In the genomic region with DNA sequence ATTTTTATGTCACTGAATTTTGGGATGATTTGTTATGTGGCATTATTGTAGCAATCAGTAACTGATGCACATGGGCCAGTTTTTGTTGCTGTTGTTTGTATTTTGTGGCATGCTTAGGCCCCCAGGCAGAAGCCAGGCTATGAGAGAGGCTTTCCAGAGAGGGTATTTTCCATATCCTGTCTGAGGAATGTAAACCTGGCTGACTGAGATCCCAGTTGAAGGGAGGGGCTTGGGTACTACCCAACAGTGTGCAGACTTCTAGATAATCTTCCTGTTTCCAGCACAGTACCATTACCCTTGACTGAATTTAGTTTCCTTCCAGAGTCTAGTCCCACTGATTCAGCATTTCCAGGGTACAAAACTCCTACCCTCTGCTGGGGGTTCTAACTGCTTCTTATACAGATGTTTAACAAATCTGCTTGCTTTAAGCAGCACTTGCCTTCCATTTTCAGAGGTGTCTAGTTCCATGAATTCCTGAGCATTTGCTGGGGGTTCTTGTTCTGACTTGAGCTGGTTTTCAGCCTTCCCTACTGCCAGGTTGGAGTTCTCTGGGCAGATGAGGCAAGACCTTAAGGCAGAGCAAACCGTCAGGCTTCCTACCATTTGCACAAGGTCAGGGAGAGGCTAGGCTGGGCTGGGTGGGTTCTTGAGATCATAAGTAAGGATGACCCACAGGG, we compare ENCODE assay signal across 27 cellular contexts.
DNase-seq lines count a peak whose midpoint lies in the region; ATAC-seq and TF ChIP-seq lines count a peak whose summit lies in the region.
"Had no signal": no experiment of that assay in that cellular context is flagged by ENCODE, and none has a peak within 500 bp of the region (broad histone marks: within the 10 kb centered on the region; RNA-seq: fewer than 3 reads in every experiment).

No MANE protein-coding gene starts in this region.

- H3K9me3 Mint-ChIP-seq in activated naive CD4-positive, alpha-beta T cell treated with anti-CD3 and anti-CD28 coated beads for 36 hours, result peaks cover 4% of the 10 kb centered on the region
- peaks cover 4% of the 10 kb centered on the region for H3K9me3 Mint-ChIP-seq in Calu3 (ENCODE audit: low read depth, unreplicated experiment)
- H3K9me3 Mint-ChIP-seq: activated naive CD8-positive, alpha-beta T cell treated with anti-CD3 and anti-CD28 coated beads, Interleukin-2, amount 50 U/mL, for 24 hours; natural killer cell treated with Interleukin-12 subunit alpha and Interleukin-12 subunit beta and Interleukin-15 and Interleukin-18, amount 100 ng/mL, for 72 hours; stimulated activated naive CD8-positive, alpha-beta T cell treated with anti-CD3 and anti-CD28 coated beads, Interleukin-15, Interleukin-2, amounts not matched to agents 100 ng/mL and 50 ng/mL, for 24 hours had no signal

- H4K8ac ChIP-seq in trophoblast cell (ENCODE audit: low read depth, low read length), result no peak overlapping the region

- ATAC-seq in GM21515 (IDR thresholded peaks at IDR 0.05; ENCODE audit: unreplicated experiment), result no peak
- ATAC-seq: activated CD8-positive, alpha-beta T cell treated with anti-CD3 and anti-CD28 coated beads for 36 hours; activated naive CD8-positive, alpha-beta T cell treated with anti-CD3 and anti-CD28 coated beads, Interleukin-2, amount 50 U/mL, for 24 hours; left lobe of liver; natural killer cell treated with Interleukin-12 subunit alpha and Interleukin-12 subunit beta and Interleukin-15 and Interleukin-18, amount 100 ng/mL, for 72 hours; right cardiac atrium had no signal

- H3K79me2 ChIP-seq in trophoblast cell (ENCODE audit: control insufficient read depth, insufficient read depth, low read length, poor library complexity), result no peaks in the 10 kb centered on the region
- H3K79me2 ChIP-seq: parathyroid adenoma had no signal

- H3K4me2 ChIP-seq in trophoblast cell (ENCODE audit: low read length), result no peak overlapping the region

- no peak overlapping the region for H3K9ac ChIP-seq in trophoblast cell (ENCODE audit: low read length)
- H3K9ac ChIP-seq: parathyroid adenoma had no signal

- peaks cover 5% of the 10 kb centered on the region for H3K4me1 Mint-ChIP-seq in activated naive CD4-positive, alpha-beta T cell treated with anti-CD3 and anti-CD28 coated beads for 36 hours (ENCODE audit: low read depth)
- H3K4me1 Mint-ChIP-seq in Calu3 (ENCODE audit: low read depth, unreplicated experiment), result peaks cover 5% of the 10 kb centered on the region

- no peak overlapping the region for H2BK5ac ChIP-seq in trophoblast cell (ENCODE audit: low read depth, low read length, poor library complexity)

- POLR2A ChIA-PET in RWPE1 (lab: Yijun Ruan, JAX; ENCODE audit: low non-redundant PET), result interaction anchor here (0.7 kb wide), 1 partner anchor 467 kb away, joined by 3 read pairs; no protein-coding TSS in a partner anchor

- peak overlapping the region; percentile 58; the same call in 1 of the 2 replicates for H3K27ac ChIP-seq in RWPE1
- H3K27ac ChIP-seq in trophoblast cell (ENCODE audit: low read depth, low read length), result peak overlapping the region; percentile 41
- H3K27ac ChIP-seq: colonic mucosa, parathyroid adenoma, Peyer's patch, thyroid gland had no signal

- no peak overlapping the region for H4K12ac ChIP-seq in trophoblast cell (ENCODE audit: low read depth, low read length)

- no peaks in the 10 kb centered on the region for H3K36me3 ChIP-seq in trophoblast cell (ENCODE audit: control insufficient read depth in 1 of 2, insufficient read depth in 2 of 2, low read length in 2 of 2)
- H3K36me3 ChIP-seq: brain microvascular endothelial cell, colonic mucosa, Peyer's patch, thyroid gland had no signal

- no peak overlapping the region for H2AK5ac ChIP-seq in trophoblast cell (ENCODE audit: low read length)

- H3K4me1 ChIP-seq in trophoblast cell (ENCODE audit: control insufficient read depth in 1 of 2, insufficient read depth in 2 of 2, low read length in 2 of 2), result no peaks in the 10 kb centered on the region
- H3K4me1 ChIP-seq: colonic mucosa, parathyroid adenoma, Peyer's patch, thyroid gland had no signal

- H3K4me3 ChIP-seq in fibroblast of villous mesenchyme (ENCODE audit: low read depth, low read length), result no peak overlapping the region
- no peak overlapping the region for H3K4me3 ChIP-seq in trophoblast cell (ENCODE audit: low read depth, low read length)
- H3K4me3 ChIP-seq: colonic mucosa, Peyer's patch, thyroid gland had no signal

- H2BK12ac ChIP-seq in trophoblast cell (ENCODE audit: low read length), result no peak overlapping the region

- H3K18ac ChIP-seq in trophoblast cell (ENCODE audit: low read length), result no peak overlapping the region

- no TSS peak for BruUV-seq in Calu3 (replicated peaks; lab: Mats Ljungman, UMichigan)

- intact Hi-C loops in activated naive CD4-positive, alpha-beta T cell treated with anti-CD3 and anti-CD28 coated beads for 36 hours (cut with micrococcal nuclease), result no loop called here
- intact Hi-C loops in Calu3 (cut with micrococcal nuclease; ENCODE audit: unreplicated experiment), result no loop called here

- no peak overlapping the region for H3K27ac Mint-ChIP-seq in activated naive CD4-positive, alpha-beta T cell treated with anti-CD3 and anti-CD28 coated beads for 36 hours
- no peak overlapping the region for H3K27ac Mint-ChIP-seq in Calu3 (ENCODE audit: unreplicated experiment)
- H3K27ac Mint-ChIP-seq: activated CD8-positive, alpha-beta T cell treated with anti-CD3 and anti-CD28 coated beads for 36 hours; activated naive CD8-positive, alpha-beta T cell treated with anti-CD3 and anti-CD28 coated beads, Interleukin-2, amount 50 U/mL, for 24 hours; CD4-positive, CD25-positive, alpha-beta regulatory T cell; mesothelial cell of epicardium; stimulated activated naive CD8-positive, alpha-beta T cell treated with anti-CD3 and anti-CD28 coated beads, Interleukin-15, Interleukin-2, amounts not matched to agents 100 ng/mL and 50 ng/mL, for 24 hours had no signal

- no peak overlapping the region for H4K91ac ChIP-seq in trophoblast cell (ENCODE audit: low read depth, low read length)

- no CpG with 5 or more reads among the region's 1 CpG for WGBS in trophoblast cell (ENCODE audit: extremely low coverage, insufficient coverage, insufficient read length)

- no peak overlapping the region for H3K4ac ChIP-seq in trophoblast cell (ENCODE audit: low read depth, low read length)

- no peaks in the 10 kb centered on the region for H3K27me3 ChIP-seq in trophoblast cell (ENCODE audit: insufficient read depth, low read length)
- H3K27me3 ChIP-seq: brain microvascular endothelial cell, colonic mucosa, Peyer's patch, thyroid gland had no signal

- peak; percentile 19 for DNase-seq in EH (ENCODE audit: low read depth)
- DNase-seq in RWPE1 (ENCODE audit: low spot score), result no peak
- DNase-seq in fibroblast of villous mesenchyme (ENCODE audit: low read depth), result peak; percentile 58
- DNase-seq in trophoblast cell, result no peak
- DNase-seq in activated naive CD4-positive, alpha-beta T cell treated with anti-CD3 and anti-CD28 coated beads for 36 hours, result no peak
- DNase-seq in NCI-H2227 treated with DMSO at 0.1 percent for 48 hours (lab: John Stamatoyannopoulos, UW), result no peak
- no peak for DNase-seq in Calu3
- DNase-seq: activated CD4-positive, CD25-positive, alpha-beta regulatory T cell treated with anti-CD3 and anti-CD28 coated beads, Interleukin-2, amount 50 U/mL, for 72 hours; activated CD8-positive, alpha-beta T cell treated with anti-CD3 and anti-CD28 coated beads for 36 hours; activated gamma-delta T cell; activated naive CD8-positive, alpha-beta T cell treated with anti-CD3 and anti-CD28 coated beads, Interleukin-2, amount 50 U/mL, for 24 hours; brain microvascular endothelial cell; CD4-positive, CD25-positive, alpha-beta regulatory T cell; colonic mucosa; GDM1; NCI-H2029 treated with DMSO at 0.1 percent for 48 hours; NCI-H446 treated with DMSO at 0.1 percent for 48 hours; NK-92 treated with Interleukin-12 subunit alpha and Interleukin-12 subunit beta, amount 100 ng/mL, for 24 hours; Peyer's patch; right cardiac atrium; thyroid gland had no signal

- no peak overlapping the region for H3K23ac ChIP-seq in trophoblast cell (ENCODE audit: low read length)

- H3K79me1 ChIP-seq in trophoblast cell (ENCODE audit: low read length), result no peaks in the 10 kb centered on the region

- H3K14ac ChIP-seq in trophoblast cell (ENCODE audit: low read length), result no peak overlapping the region

- H3K27me3 Mint-ChIP-seq in activated naive CD4-positive, alpha-beta T cell treated with anti-CD3 and anti-CD28 coated beads for 36 hours (ENCODE audit: low read depth), result no peaks in the 10 kb centered on the region
- H3K27me3 Mint-ChIP-seq in Calu3 (ENCODE audit: unreplicated experiment), result no peaks in the 10 kb centered on the region
- H3K27me3 Mint-ChIP-seq: activated CD8-positive, alpha-beta T cell treated with anti-CD3 and anti-CD28 coated beads for 36 hours; activated naive CD8-positive, alpha-beta T cell treated with anti-CD3 and anti-CD28 coated beads, Interleukin-2, amount 50 U/mL, for 24 hours; CD4-positive, CD25-positive, alpha-beta regulatory T cell; stimulated activated naive CD8-positive, alpha-beta T cell treated with anti-CD3 and anti-CD28 coated beads, Interleukin-15, Interleukin-2, amounts not matched to agents 100 ng/mL and 50 ng/mL, for 24 hours had no signal

- TF ChIP-seq CTCF in RWPE1 (conservative IDR thresholded peaks at IDR 0.05; ENCODE audit: low read depth) (no peak), fibroblast of villous mesenchyme (IDR thresholded peaks at IDR 0.05; ENCODE audit: insufficient read depth, low read depth, low read length) (no peak), Calu3 (IDR thresholded peaks at IDR 0.05; ENCODE audit: unreplicated experiment) (no peak)

- no peaks in the 10 kb centered on the region for H3K36me3 Mint-ChIP-seq in activated naive CD4-positive, alpha-beta T cell treated with anti-CD3 and anti-CD28 coated beads for 36 hours (ENCODE audit: low read depth)
- no peaks in the 10 kb centered on the region for H3K36me3 Mint-ChIP-seq in Calu3 (ENCODE audit: insufficient read depth, unreplicated experiment)
- H3K36me3 Mint-ChIP-seq: CD4-positive, CD25-positive, alpha-beta regulatory T cell; mesothelial cell of epicardium; natural killer cell treated with Interleukin-12 subunit alpha and Interleukin-12 subunit beta and Interleukin-15 and Interleukin-18, amount 100 ng/mL, for 72 hours had no signal

- H3K9me3 ChIP-seq in trophoblast cell (ENCODE audit: insufficient read depth, low read depth, low read length), result no peaks in the 10 kb centered on the region
- H3K9me3 ChIP-seq: colonic mucosa, Peyer's patch, thyroid gland had no signal

- CTCF ChIA-PET in RWPE1 (lab: Yijun Ruan, JAX) (interaction anchor here (0.7 kb wide), 1 partner anchor 240 kb away, joined by 3 read pairs; no protein-coding TSS in a partner anchor), Calu3 (lab: Charles Lee) (no interaction called here)
- CTCF ChIA-PET in activated naive CD4-positive, alpha-beta T cell treated with anti-CD3 and anti-CD28 coated beads for 36 hours (lab: Charles Lee), result no interaction called here

- H3K4me3 Mint-ChIP-seq in activated naive CD4-positive, alpha-beta T cell treated with anti-CD3 and anti-CD28 coated beads for 36 hours, result no peak overlapping the region
- H3K4me3 Mint-ChIP-seq in Calu3 (ENCODE audit: low read depth, unreplicated experiment), result no peak overlapping the region
- H3K4me3 Mint-ChIP-seq: activated CD8-positive, alpha-beta T cell treated with anti-CD3 and anti-CD28 coated beads for 36 hours; activated naive CD8-positive, alpha-beta T cell treated with anti-CD3 and anti-CD28 coated beads, Interleukin-2, amount 50 U/mL, for 24 hours; CD4-positive, CD25-positive, alpha-beta regulatory T cell; mesothelial cell of epicardium; natural killer cell treated with Interleukin-12 subunit alpha and Interleukin-12 subunit beta and Interleukin-15 and Interleukin-18, amount 100 ng/mL, for 72 hours; stimulated activated naive CD8-positive, alpha-beta T cell treated with anti-CD3 and anti-CD28 coated beads, Interleukin-15, Interleukin-2, amounts not matched to agents 100 ng/mL and 50 ng/mL, for 24 hours had no signal

- no peak overlapping the region for H2AFZ ChIP-seq in trophoblast cell (ENCODE audit: insufficient read depth, low read length, poor library complexity)
- H2AFZ ChIP-seq: parathyroid adenoma had no signal

- no peak overlapping the region for H2BK120ac ChIP-seq in trophoblast cell (ENCODE audit: insufficient read depth, low read length, poor library complexity)

Comparison
In these comparisons a context has a peak if more than half of its experiments do, and no peak if none do; other contexts are left out.
1. DNase-seq: peak in EH (single experiment) and fibroblast of villous mesenchyme (single experiment); none in RWPE1 (single experiment), trophoblast cell (0 of 2), activated naive CD4-positive, alpha-beta T cell treated with anti-CD3 and anti-CD28 coated beads for 36 hours (single experiment), NCI-H2227 treated with DMSO at 0.1 percent for 48 hours (single experiment) and Calu3 (single experiment).